In the genomic region with DNA sequence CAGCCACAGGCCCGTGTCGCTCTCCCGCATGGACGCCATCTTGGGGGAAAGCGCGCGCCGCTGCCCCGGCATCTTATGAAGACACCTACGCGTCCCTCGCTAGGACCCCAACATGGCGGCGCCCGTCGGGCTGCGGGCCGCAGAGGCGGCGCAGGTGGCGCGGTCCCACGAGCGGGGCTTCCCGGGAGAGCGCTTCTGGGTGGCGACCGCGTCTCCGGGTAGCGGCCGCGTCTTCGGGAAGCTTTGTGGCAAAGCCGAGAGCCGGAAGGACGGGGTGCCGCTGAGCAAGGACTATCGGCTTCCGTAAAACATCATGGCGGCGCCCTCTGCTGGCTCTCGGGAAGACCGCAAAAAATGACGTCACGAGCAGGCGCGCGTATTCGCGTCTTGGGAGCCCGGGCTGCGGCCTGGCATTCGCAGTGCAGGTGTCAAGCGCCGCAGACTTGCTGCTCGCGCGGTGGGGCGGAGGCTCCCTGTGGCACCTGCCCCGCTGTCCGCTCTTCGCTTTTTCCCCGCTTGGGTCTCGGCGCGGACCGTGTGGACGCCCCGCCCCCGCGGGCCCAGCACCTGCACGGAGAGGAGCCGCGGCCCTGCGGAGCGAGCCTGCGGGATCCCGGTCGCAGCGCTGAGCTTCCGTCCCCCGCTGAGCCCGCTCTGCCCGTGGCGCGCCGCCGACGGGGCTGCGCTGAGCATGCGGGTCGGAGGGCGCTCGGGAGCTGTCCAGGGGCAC, we compare ENCODE assay signal across 8 cellular contexts. TPM values are rescaled to one million over a fixed set of nuclear protein-coding genes. Genes with fewer than 3 reads are reported as not detected.
DNase-seq lines count a peak whose midpoint lies in the region; ATAC-seq lines count a peak whose summit lies in the region.

Gene NELFA (minus strand): TSS at position 54 of the 730 bp plus-strand sequence. CDS start 15 bp downstream, at position 39.

- WGBS in mesodermal cell (ENCODE audit: insufficient coverage in 2 of 2), 2 experiments = 0% methylated on average over 83 to 88 of the region's 95 CpGs

- H3K4me3 ChIP-seq in HUES48 (ENCODE audit: low read depth, low read length) = peak within 1 kb of the TSS; percentile 98
- peak within 1 kb of the TSS; percentile 100 for H3K4me3 ChIP-seq in NT2/D1 (ENCODE audit: insufficient read length, low read depth)
- peak within 1 kb of the TSS; percentile 69 for H3K4me3 ChIP-seq in mesodermal cell (ENCODE audit: extremely low read depth, insufficient read depth, low read length, poor library complexity, severe bottlenecking)

- H3K4me1 ChIP-seq in HUES48 (ENCODE audit: control insufficient read depth, insufficient read depth, low read length) = peaks cover 6% of the 10 kb centered on the region; the same call in 1 of the 2 replicates
- H3K4me1 ChIP-seq in NT2/D1 (ENCODE audit: insufficient read depth, insufficient read length) = no peaks in the 10 kb centered on the region
- no peaks in the 10 kb centered on the region for H3K4me1 ChIP-seq in mesodermal cell (ENCODE audit: control insufficient read depth, insufficient read depth, low read length, poor library complexity, severe bottlenecking)

- peak within 1 kb of the TSS; percentile 99 for H3K9ac ChIP-seq in HUES48 (ENCODE audit: low read depth, low read length)
- H3K9ac ChIP-seq in NT2/D1 (ENCODE audit: insufficient read length, low read depth) = peak within 1 kb of the TSS; percentile 100

- DNase-seq in D341Med (ENCODE audit: low spot score) (peak; percentile 97), NT2/D1 (ENCODE audit: low read depth, low spot score) (peak; percentile 95)
- DNase-seq in activated CD8-positive, alpha-beta memory T cell treated with anti-CD3 and anti-CD28 coated beads, Interleukin-2, amount 50 U/mL, for 24 hours (ENCODE audit: extremely low read depth) = peak; percentile 87
- peak; percentile 94 for DNase-seq in stimulated activated CD8-positive, alpha-beta memory T cell treated with anti-CD3 and anti-CD28 coated beads, Interleukin-15, amount 100 ng/mL, for 24 hours (ENCODE audit: low read depth)

- H3K27me3 ChIP-seq in HUES48 (ENCODE audit: control insufficient read depth, insufficient read depth, low read length) = peaks cover 6% of the 10 kb centered on the region
- H3K27me3 ChIP-seq in NT2/D1 (ENCODE audit: insufficient read depth, insufficient read length) = no peaks in the 10 kb centered on the region

- peak; percentile 80 for ATAC-seq in GM21423 (IDR thresholded peaks at IDR 0.05; ENCODE audit: unreplicated experiment)

- no peaks in the 10 kb centered on the region for H3K9me3 ChIP-seq in HUES48 (ENCODE audit: control insufficient read depth, insufficient read depth, low read length)
- no peaks in the 10 kb centered on the region for H3K9me3 ChIP-seq in NT2/D1 (ENCODE audit: insufficient read depth, low read length)
- no peaks in the 10 kb centered on the region for H3K9me3 ChIP-seq in mesodermal cell (ENCODE audit: control insufficient read depth, low read length)

- H3K27ac ChIP-seq in HUES48 (ENCODE audit: low read depth, low read length) (peak within 1 kb of the TSS; percentile 99), mesodermal cell (ENCODE audit: low read depth, low read length, severe bottlenecking) (peak within 1 kb of the TSS; percentile 97)

- H3K36me3 ChIP-seq in HUES48 (ENCODE audit: control insufficient read depth, insufficient read depth, low read length) = peaks cover 17% of the 10 kb centered on the region
- peaks cover 30% of the 10 kb centered on the region for H3K36me3 ChIP-seq in NT2/D1 (ENCODE audit: insufficient read depth, insufficient read length, low read length)
- H3K36me3 ChIP-seq in mesodermal cell (ENCODE audit: control insufficient read depth, insufficient read depth, low read length) = peaks cover 28% of the 10 kb centered on the region

- in situ Hi-C loops in endometrial microvascular endothelial cells (cut with HindIII; ENCODE audit: inconsistent ontology term, low pct_unique_long_range_greater_than_20kb, low sequenced_read_pairs) = no loop called here

RNA-seq across cellular contexts. Expression of gene NELFA, which starts in this region (rescaled TPM):
- total RNA-seq in endometrial microvascular endothelial cells (ENCODE audit: inconsistent ontology term) = 27.2 TPM
- polyA plus RNA-seq in mesodermal cell (2013, experiment 1 of 2) = 34.7 TPM
- polyA plus RNA-seq in mesodermal cell (2013, experiment 2 of 2) = 30.7 TPM

Comparison
In these comparisons a context has a peak if more than half of its experiments do, and no peak if none do; other contexts are left out.
1. Peak in every context shown above with its lines: DNase-seq, ATAC-seq, H3K4me3 ChIP-seq and H3K27ac ChIP-seq.